Comparison of ENCODE assay signal across 8 cellular contexts in genomic region chr13:71866173-71867091, GRCh38. TPM values are rescaled to one million over a fixed set of nuclear protein-coding genes. Genes with fewer than 3 reads are reported as not detected.
A peak's percentile ranks its signal among the peaks of the same experiment; 100 is the strongest.
DNase-seq lines count a peak whose midpoint lies in the region; ATAC-seq and TF ChIP-seq lines count a peak whose summit lies in the region.

No MANE protein-coding gene starts in this region.

- TF ChIP-seq CTCF in GM06990 (IDR thresholded peaks at IDR 0.05; ENCODE audit: insufficient read depth, low read length, poor library complexity, severe bottlenecking) (no peak), activated B cell treated with CpG ODN at 0.5 μM for 24 hours (IDR thresholded peaks at IDR 0.05) (no peak)

- no peaks in the 10 kb centered on the region for H3K36me3 ChIP-seq in GM06990 (ENCODE audit: control insufficient read depth, insufficient read depth, low read length)

- POLR2A ChIA-PET in activated B cell treated with CpG ODN at 0.5 μM for 24 hours (lab: Charles Lee), result no interaction called here

- peaks cover 26% of the 10 kb centered on the region for H3K4me1 Mint-ChIP-seq in activated B cell treated with CpG ODN at 0.5 μM for 24 hours
- peaks cover 10 to 15% of the 10 kb centered on the region in 2 donors for H3K4me1 Mint-ChIP-seq in natural killer cell treated with Interleukin-12 subunit alpha and Interleukin-12 subunit beta and Interleukin-15 and Interleukin-18, amount 100 ng/mL, for 72 hours (ENCODE audit: low read depth in 2 of 2)

- ATAC-seq in HG02885 (IDR thresholded peaks at IDR 0.05; ENCODE audit: poor library complexity, unreplicated experiment) (peak; percentile 43), activated B cell treated with CpG ODN at 0.5 μM for 24 hours (ENCODE audit: low read depth) (peak; percentile 21), GM18867 (IDR thresholded peaks at IDR 0.05; ENCODE audit: unreplicated experiment) (no peak)
- peak; percentile 40 to 44 for ATAC-seq in natural killer cell treated with Interleukin-12 subunit alpha and Interleukin-12 subunit beta and Interleukin-15 and Interleukin-18, amount 100 ng/mL, for 72 hours

- H3K4me3 ChIP-seq in GM06990 (replicated peaks; ENCODE audit: low read depth, low read length), result peak overlapping the region; percentile 42

- H3K27ac Mint-ChIP-seq in activated B cell treated with CpG ODN at 0.5 μM for 24 hours, result no peak overlapping the region
- no peak overlapping the region for H3K27ac Mint-ChIP-seq in natural killer cell treated with Interleukin-12 subunit alpha and Interleukin-12 subunit beta and Interleukin-15 and Interleukin-18, amount 100 ng/mL, for 72 hours

- H3K27me3 ChIP-seq in GM06990 (replicated peaks; ENCODE audit: control insufficient read depth, insufficient read depth, low read length), result no peaks in the 10 kb centered on the region; the same call in 1 of the 2 replicates

- no peaks in the 10 kb centered on the region for H3K36me3 Mint-ChIP-seq in activated B cell treated with CpG ODN at 0.5 μM for 24 hours (ENCODE audit: low read depth)
- H3K36me3 Mint-ChIP-seq in natural killer cell treated with Interleukin-12 subunit alpha and Interleukin-12 subunit beta and Interleukin-15 and Interleukin-18, amount 100 ng/mL, for 72 hours, result no peaks in the 10 kb centered on the region

- in situ Hi-C loops in G401 (cut with HindIII; ENCODE audit: low sequenced_read_pairs), result no loop called here

- intact Hi-C loops in activated B cell treated with CpG ODN at 0.5 μM for 24 hours (cut with micrococcal nuclease), result no loop called here

- H3K4me3 Mint-ChIP-seq in activated B cell treated with CpG ODN at 0.5 μM for 24 hours, result peak overlapping the region; percentile 52
- peak overlapping the region; percentile 76 for H3K4me3 Mint-ChIP-seq in natural killer cell treated with Interleukin-12 subunit alpha and Interleukin-12 subunit beta and Interleukin-15 and Interleukin-18, amount 100 ng/mL, for 72 hours

- DNase-seq in GM06990 (ENCODE audit: extremely low read depth, insufficient read length) (no peak), activated B cell treated with CpG ODN at 0.5 μM for 24 hours (no peak), fibroblast of gingiva (ENCODE audit: low read depth) (peak; percentile 3), G401 (ENCODE audit: low spot score) (no peak), GOT3 (lab: John Stamatoyannopoulos, UW) (no peak)
- no peak for DNase-seq in natural killer cell treated with Interleukin-12 subunit alpha and Interleukin-12 subunit beta and Interleukin-15 and Interleukin-18, amount 100 ng/mL, for 72 hours (ENCODE audit: low spot score)

- no peaks in the 10 kb centered on the region for H3K9me3 Mint-ChIP-seq in activated B cell treated with CpG ODN at 0.5 μM for 24 hours
- no peaks in the 10 kb centered on the region for H3K9me3 Mint-ChIP-seq in natural killer cell treated with Interleukin-12 subunit alpha and Interleukin-12 subunit beta and Interleukin-15 and Interleukin-18, amount 100 ng/mL, for 72 hours

- CTCF ChIA-PET in activated B cell treated with CpG ODN at 0.5 μM for 24 hours (lab: Charles Lee), result no interaction called here

- peaks cover 41% of the 10 kb centered on the region for H3K27me3 Mint-ChIP-seq in activated B cell treated with CpG ODN at 0.5 μM for 24 hours
- peaks cover 37 to 42% of the 10 kb centered on the region in 2 donors for H3K27me3 Mint-ChIP-seq in natural killer cell treated with Interleukin-12 subunit alpha and Interleukin-12 subunit beta and Interleukin-15 and Interleukin-18, amount 100 ng/mL, for 72 hours

RNA-seq across cellular contexts. Expression of gene DACH1, which starts 0.6 kb away (rescaled TPM):
- total RNA-seq in activated B cell treated with CpG ODN at 0.5 μM for 24 hours, result not detected in 2 replicates
- total RNA-seq in natural killer cell treated with Interleukin-12 subunit alpha and Interleukin-12 subunit beta and Interleukin-15 and Interleukin-18, amount 100 ng/mL, for 72 hours, result under 1 TPM in 1 of 2 donors, not detected in 1; 0.42 TPM
- total RNA-seq in G401 (2014; rRNA removed; shearing (Covaris generic)), result not detected in 2 replicates
